1 cellular context compared by ENCODE assay signal in the genomic region with DNA sequence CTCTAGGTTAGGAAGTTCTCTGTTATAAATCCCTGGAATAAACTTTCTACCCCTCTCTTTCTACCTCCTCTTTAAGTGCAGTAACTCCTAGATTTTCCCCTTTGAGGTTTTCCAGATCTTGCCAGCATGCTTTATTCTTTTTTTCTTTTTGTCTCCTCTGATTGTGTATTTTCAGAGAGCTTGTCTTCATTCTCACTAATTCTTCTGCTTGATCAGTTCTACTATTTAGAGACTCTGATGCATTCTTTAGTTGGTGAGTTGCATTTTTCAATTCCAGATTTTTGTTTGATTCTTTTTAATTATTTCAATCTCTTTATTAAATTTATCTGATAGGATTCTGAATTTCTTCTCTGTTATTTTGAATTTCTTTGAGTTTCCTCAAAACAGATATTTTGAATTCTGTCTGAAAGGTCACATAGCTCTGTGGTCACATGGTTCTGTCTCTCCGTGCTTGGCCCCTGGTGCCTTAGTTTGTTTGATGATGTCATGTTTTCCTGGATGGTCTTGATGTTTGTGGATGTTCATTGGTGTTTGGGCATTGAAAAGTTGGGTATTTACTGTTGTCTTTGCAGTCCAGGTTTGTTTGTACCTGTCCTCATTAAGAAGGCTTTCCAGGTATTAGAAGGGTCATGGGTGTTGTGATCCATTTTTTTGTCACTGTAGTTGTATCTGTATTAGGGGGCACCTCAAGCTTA.
TF ChIP-seq lines count a peak whose summit lies in the region.

No MANE protein-coding gene starts in this region.

TF ChIP-seq in SK-N-SH, 30 proteins besides CTCF, POLR2A, EP300 and RAD21 (continued from another document):
- TF ChIP-seq NRF1 (IDR thresholded peaks at IDR 0.05; ENCODE audit: low read depth, low read length) (no peak), MXI1 (IDR thresholded peaks at IDR 0.05; ENCODE audit: low read depth, low read length) (no peak), REST (IDR thresholded peaks at IDR 0.05; ENCODE audit: low read depth, low read length) (no peak), TCF12 (IDR thresholded peaks at IDR 0.05) (no peak), MAX (IDR thresholded peaks at IDR 0.05; ENCODE audit: low read depth) (no peak), CHD2 (IDR thresholded peaks at IDR 0.05; ENCODE audit: low read length, partially characterized antibody) (no peak), FOSL2 (IDR thresholded peaks at IDR 0.05; ENCODE audit: borderline replicate concordance, low read depth) (no peak), RFX5 (IDR thresholded peaks at IDR 0.05; ENCODE audit: low read length) (no peak), USF2 (IDR thresholded peaks at IDR 0.05; ENCODE audit: borderline replicate concordance, low read depth, low read length) (no peak), TAF1 (IDR thresholded peaks at IDR 0.05; ENCODE audit: borderline replicate concordance, low read depth, low read length) (no peak)
- TF ChIP-seq, protein P1, sequence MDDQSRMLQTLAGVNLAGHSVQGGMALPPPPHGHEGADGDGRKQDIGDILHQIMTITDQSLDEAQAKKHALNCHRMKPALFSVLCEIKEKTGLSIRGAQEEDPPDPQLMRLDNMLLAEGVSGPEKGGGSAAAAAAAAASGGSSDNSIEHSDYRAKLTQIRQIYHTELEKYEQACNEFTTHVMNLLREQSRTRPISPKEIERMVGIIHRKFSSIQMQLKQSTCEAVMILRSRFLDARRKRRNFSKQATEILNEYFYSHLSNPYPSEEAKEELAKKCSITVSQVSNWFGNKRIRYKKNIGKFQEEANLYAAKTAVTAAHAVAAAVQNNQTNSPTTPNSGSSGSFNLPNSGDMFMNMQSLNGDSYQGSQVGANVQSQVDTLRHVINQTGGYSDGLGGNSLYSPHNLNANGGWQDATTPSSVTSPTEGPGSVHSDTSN (IDR thresholded peaks at IDR 0.05), result no peak
